ENCODE assay signal across 1 cellular context in the genomic region with DNA sequence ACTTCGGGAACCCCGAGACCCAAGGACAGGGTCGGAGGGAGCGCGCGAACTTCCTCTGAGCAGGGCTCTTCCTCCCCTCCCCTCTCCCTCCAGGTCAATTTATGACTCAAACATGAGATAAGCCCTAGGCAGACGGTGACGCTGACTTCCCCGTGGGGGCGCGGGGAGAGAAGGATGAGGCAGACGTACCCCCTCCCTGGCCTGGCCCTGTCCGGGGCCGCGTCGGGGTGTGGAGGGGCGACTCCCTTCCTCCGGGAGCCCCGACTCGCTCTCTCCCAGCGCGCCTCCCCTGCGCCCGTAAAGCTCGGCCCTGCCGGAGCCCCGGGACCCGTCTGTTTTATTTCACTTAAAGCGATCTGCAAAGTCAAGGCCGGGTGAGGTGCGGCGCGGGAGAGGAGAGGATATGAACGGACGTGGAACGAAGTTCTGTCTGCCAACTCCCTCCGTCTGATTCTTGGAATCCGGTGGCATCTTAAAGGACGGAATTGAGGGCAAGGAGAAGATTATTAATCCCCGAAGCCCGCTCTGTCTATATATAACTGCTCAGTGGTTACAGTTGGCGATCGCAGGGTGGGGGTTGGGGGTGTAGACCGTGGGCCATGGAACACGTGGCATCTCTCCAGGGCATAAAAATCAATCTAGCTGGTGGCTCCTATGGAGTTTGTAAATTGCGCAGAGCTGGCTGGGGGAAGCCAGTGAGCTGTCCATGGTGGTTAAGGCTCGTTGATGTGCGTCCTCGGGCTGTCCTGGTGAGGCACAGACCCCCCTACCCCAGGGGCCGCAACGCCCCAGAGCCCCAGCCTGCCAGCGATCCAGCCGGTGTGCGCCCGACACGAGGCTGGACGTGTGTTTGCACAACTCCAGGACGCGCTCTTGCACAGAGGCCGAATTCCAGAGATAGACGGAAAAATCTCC.
TF ChIP-seq lines count a peak whose summit lies in the region.

No MANE protein-coding gene starts in this region.

TF ChIP-seq in GM12878, 131 proteins besides CTCF, POLR2A, EP300 and RAD21 (continued from another document):
- TF ChIP-seq, protein P1, sequence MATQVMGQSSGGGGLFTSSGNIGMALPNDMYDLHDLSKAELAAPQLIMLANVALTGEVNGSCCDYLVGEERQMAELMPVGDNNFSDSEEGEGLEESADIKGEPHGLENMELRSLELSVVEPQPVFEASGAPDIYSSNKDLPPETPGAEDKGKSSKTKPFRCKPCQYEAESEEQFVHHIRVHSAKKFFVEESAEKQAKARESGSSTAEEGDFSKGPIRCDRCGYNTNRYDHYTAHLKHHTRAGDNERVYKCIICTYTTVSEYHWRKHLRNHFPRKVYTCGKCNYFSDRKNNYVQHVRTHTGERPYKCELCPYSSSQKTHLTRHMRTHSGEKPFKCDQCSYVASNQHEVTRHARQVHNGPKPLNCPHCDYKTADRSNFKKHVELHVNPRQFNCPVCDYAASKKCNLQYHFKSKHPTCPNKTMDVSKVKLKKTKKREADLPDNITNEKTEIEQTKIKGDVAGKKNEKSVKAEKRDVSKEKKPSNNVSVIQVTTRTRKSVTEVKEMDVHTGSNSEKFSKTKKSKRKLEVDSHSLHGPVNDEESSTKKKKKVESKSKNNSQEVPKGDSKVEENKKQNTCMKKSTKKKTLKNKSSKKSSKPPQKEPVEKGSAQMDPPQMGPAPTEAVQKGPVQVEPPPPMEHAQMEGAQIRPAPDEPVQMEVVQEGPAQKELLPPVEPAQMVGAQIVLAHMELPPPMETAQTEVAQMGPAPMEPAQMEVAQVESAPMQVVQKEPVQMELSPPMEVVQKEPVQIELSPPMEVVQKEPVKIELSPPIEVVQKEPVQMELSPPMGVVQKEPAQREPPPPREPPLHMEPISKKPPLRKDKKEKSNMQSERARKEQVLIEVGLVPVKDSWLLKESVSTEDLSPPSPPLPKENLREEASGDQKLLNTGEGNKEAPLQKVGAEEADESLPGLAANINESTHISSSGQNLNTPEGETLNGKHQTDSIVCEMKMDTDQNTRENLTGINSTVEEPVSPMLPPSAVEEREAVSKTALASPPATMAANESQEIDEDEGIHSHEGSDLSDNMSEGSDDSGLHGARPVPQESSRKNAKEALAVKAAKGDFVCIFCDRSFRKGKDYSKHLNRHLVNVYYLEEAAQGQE (IDR thresholded peaks at IDR 0.05; ENCODE audit: low read depth, low read length) = peak; percentile 68; the same call in 1 of the 2 replicates
- TF ChIP-seq SUZ12 (IDR thresholded peaks at IDR 0.05; ENCODE audit: unreplicated experiment) (peak; percentile 72), ETV6 (conservative IDR thresholded peaks at IDR 0.05 in 1 of 2, IDR thresholded peaks at IDR 0.05 in 1 of 2; ENCODE audit: borderline replicate concordance in 1 of 2, low read depth in 1 of 2) (no peak), PML (IDR thresholded peaks at IDR 0.05; ENCODE audit: low read length) (no peak), ZNF217 (IDR thresholded peaks at IDR 0.05) (no peak)
